1 cellular context compared by ENCODE assay signal in genomic region chr9:94085062-94085639, GRCh38.
TF ChIP-seq lines count a peak whose summit lies in the region.

No MANE protein-coding gene starts in this region.

TF ChIP-seq in GM23338, 12 proteins besides CTCF, POLR2A, EP300 and RAD21:
- TF ChIP-seq ZNF462 (CRISPR knock-in tag; IDR thresholded peaks at IDR 0.05) (peak; percentile 63; the same call in 1 of the 2 replicates), EZH2 (IDR thresholded peaks at IDR 0.05; ENCODE audit: low read depth, unreplicated experiment) (no peak)
